In genomic region chr10:130067893-130068292, GRCh38 we compare ENCODE assay signal across 17 cellular contexts.
DNase-seq lines count a peak whose midpoint lies in the region; ATAC-seq and TF ChIP-seq lines count a peak whose summit lies in the region.
"Had no signal": no experiment of that assay in that cellular context is flagged by ENCODE, and none has a peak within 500 bp of the region (broad histone marks: within the 10 kb centered on the region; RNA-seq: fewer than 3 reads in every experiment).

No MANE protein-coding gene starts in this region.

- peaks cover 29% of the 10 kb centered on the region for H3K9me3 ChIP-seq in BLaER1
- H3K9me3 ChIP-seq in RWPE2 (ENCODE audit: severe bottlenecking): no peaks in the 10 kb centered on the region

- H3K27me3 ChIP-seq in BLaER1 (no peaks in the 10 kb centered on the region), RWPE2 (ENCODE audit: insufficient read depth, poor library complexity, severe bottlenecking) (no peaks in the 10 kb centered on the region)

- H3K9me3 Mint-ChIP-seq in activated naive CD4-positive, alpha-beta T cell treated with anti-CD3 and anti-CD28 coated beads, Interleukin-2, amount 50 U/mL, for 24 hours: peaks cover 6% of the 10 kb centered on the region

- H3K36me3 ChIP-seq in BLaER1 (peaks cover 14% of the 10 kb centered on the region; the same call in 1 of the 2 replicates), RWPE2 (ENCODE audit: low read depth) (no peaks in the 10 kb centered on the region)

- H3K4me1 Mint-ChIP-seq in activated naive CD4-positive, alpha-beta T cell treated with anti-CD3 and anti-CD28 coated beads, Interleukin-2, amount 50 U/mL, for 24 hours: no peaks in the 10 kb centered on the region
- H3K4me1 Mint-ChIP-seq: B cell had no signal

- DNase-seq in activated naive CD4-positive, alpha-beta T cell treated with Interleukin-2 at 50 U/mL for 16 hours: no peak
- DNase-seq in RWPE2 (ENCODE audit: low spot score) (peak; percentile 25), SHP77 (lab: John Stamatoyannopoulos, UW) (no peak)
- DNase-seq: AML-193; Caco-2; Calu3; CD4-positive, alpha-beta T cell; CD8-positive, alpha-beta T cell; DMS79 treated with DMSO at 0.1 percent for 48 hours; GF-D8 had no signal

- H3K27ac Mint-ChIP-seq in activated naive CD4-positive, alpha-beta T cell treated with anti-CD3 and anti-CD28 coated beads, Interleukin-2, amount 50 U/mL, for 24 hours: peak overlapping the region; percentile 21
- H3K27ac Mint-ChIP-seq: B cell; CD4-positive, alpha-beta T cell; CD8-positive, alpha-beta T cell had no signal

- peak overlapping the region; percentile 31; the same call in 1 of the 2 replicates for H3K9ac ChIP-seq in BLaER1

- TF ChIP-seq CTCF in RWPE2 (IDR thresholded peaks at IDR 0.05; ENCODE audit: poor library complexity, severe bottlenecking): no peak

- peak overlapping the region; percentile 82 for H3K4me2 ChIP-seq in BLaER1
- H3K4me2 ChIP-seq: A549 had no signal

- no peaks in the 10 kb centered on the region for H3K27me3 Mint-ChIP-seq in activated naive CD4-positive, alpha-beta T cell treated with anti-CD3 and anti-CD28 coated beads, Interleukin-2, amount 50 U/mL, for 24 hours
- H3K27me3 Mint-ChIP-seq: B cell; CD4-positive, alpha-beta T cell had no signal

- peaks cover 67% of the 10 kb centered on the region for H3K4me1 ChIP-seq in BLaER1
- H3K4me1 ChIP-seq in RWPE2 (ENCODE audit: insufficient read depth, poor library complexity, severe bottlenecking): no peaks in the 10 kb centered on the region
- H3K4me1 ChIP-seq: A549, Caco-2 had no signal

- peaks cover 13% of the 10 kb centered on the region for H3K36me3 Mint-ChIP-seq in activated naive CD4-positive, alpha-beta T cell treated with anti-CD3 and anti-CD28 coated beads, Interleukin-2, amount 50 U/mL, for 24 hours

- H3K4me3 ChIP-seq in BLaER1 (peak overlapping the region; percentile 40; the same call in 1 of the 2 replicates), RWPE2 (ENCODE audit: severe bottlenecking) (no peak overlapping the region)
- H3K4me3 ChIP-seq: A549 had no signal

- no peaks in the 10 kb centered on the region for H4K20me1 ChIP-seq in BLaER1

- H3K27ac ChIP-seq in BLaER1: peak overlapping the region; percentile 61
- H3K27ac ChIP-seq in RWPE2 (ENCODE audit: poor library complexity, severe bottlenecking): no peak overlapping the region
- H3K27ac ChIP-seq: 22Rv1, A549, C4-2B had no signal

- ATAC-seq in RWPE2 (ENCODE audit: low read depth) (no peak), GM21381 (IDR thresholded peaks at IDR 0.05; ENCODE audit: unreplicated experiment) (no peak)
- ATAC-seq: CD8-positive, alpha-beta T cell had no signal

- no peak overlapping the region for H3K4me3 Mint-ChIP-seq in activated naive CD4-positive, alpha-beta T cell treated with anti-CD3 and anti-CD28 coated beads, Interleukin-2, amount 50 U/mL, for 24 hours
- H3K4me3 Mint-ChIP-seq: B cell; CD4-positive, alpha-beta T cell; CD8-positive, alpha-beta T cell had no signal
